ENCODE assay signal across 29 cellular contexts in genomic region chrX:9293051-9293496, GRCh38.
DNase-seq lines count a peak whose midpoint lies in the region; ATAC-seq and TF ChIP-seq lines count a peak whose summit lies in the region.
"Had no signal": no experiment of that assay in that cellular context is flagged by ENCODE, and none has a peak within 500 bp of the region (broad histone marks: within the 10 kb centered on the region; RNA-seq: fewer than 3 reads in every experiment).

No MANE protein-coding gene starts in this region.

- no peaks in the 10 kb centered on the region for H4K20me1 ChIP-seq in H9 (ENCODE audit: control insufficient read depth, insufficient read depth, insufficient read length)
- no peaks in the 10 kb centered on the region for H4K20me1 ChIP-seq in neural progenitor cell (ENCODE audit: low read depth)

- H3K56ac ChIP-seq in H9 (ENCODE audit: insufficient read length, low read depth, low read length): no peak overlapping the region

- H2BK12ac ChIP-seq in H9 (ENCODE audit: insufficient read length, low read depth, low read length): no peak overlapping the region

- no peak overlapping the region for H3K9ac ChIP-seq in H9 (ENCODE audit: extremely low read depth, insufficient read length, low read length)
- no peak overlapping the region for H3K9ac ChIP-seq in neural progenitor cell

- no peak overlapping the region for H3K23ac ChIP-seq in H9 (ENCODE audit: insufficient read length, low read depth, low read length)

- H3K4me1 ChIP-seq in H9 (ENCODE audit: insufficient read depth, low read length) (peaks cover 6% of the 10 kb centered on the region; the same call in 1 of the 2 replicates), neural progenitor cell (no peaks in the 10 kb centered on the region)
- H3K4me1 ChIP-seq: foreskin keratinocyte, left ventricle myocardium inferior, psoas muscle, spleen, tibial artery had no signal

- no peak overlapping the region for H2BK15ac ChIP-seq in H9 (ENCODE audit: low read depth, low read length)

- no peak overlapping the region for H4K91ac ChIP-seq in H9 (ENCODE audit: insufficient read length, low read depth, low read length)

- ATAC-seq in HG03469 (IDR thresholded peaks at IDR 0.05; ENCODE audit: unreplicated experiment): no peak
- ATAC-seq in HG02678 (IDR thresholded peaks at IDR 0.05; ENCODE audit: unreplicated experiment): no peak
- ATAC-seq: foreskin keratinocyte, GM12878, psoas muscle, Right ventricle myocardium inferior, T-cell had no signal

- no peak overlapping the region for H2BK120ac ChIP-seq in H9 (ENCODE audit: low read depth, low read length, poor library complexity, severe bottlenecking)

- H3K4ac ChIP-seq in H9 (ENCODE audit: low read depth, low read length): no peak overlapping the region

- H3K27ac ChIP-seq in H9 (ENCODE audit: insufficient read length, low read depth, low read length) (peak overlapping the region; percentile 77), neural progenitor cell (no peak overlapping the region)
- H3K27ac ChIP-seq: epithelial cell of prostate, foreskin keratinocyte, left ventricle myocardium inferior, psoas muscle, spleen, tibial artery had no signal

- H2BK20ac ChIP-seq in H9 (ENCODE audit: low read depth, low read length, poor library complexity, severe bottlenecking): no peak overlapping the region

- no peak overlapping the region for H4K5ac ChIP-seq in H9 (ENCODE audit: insufficient read length, low read depth, low read length)

- no peak overlapping the region for H3T11ph ChIP-seq in H9 (ENCODE audit: low read length)

- peaks cover 0 to 5% (median 0%) of the 10 kb centered on the region in 3 experiments; a peak in 2 of 7 replicates for H3K36me3 Mint-ChIP-seq in H9 (ENCODE audit: insufficient read depth in 1 of 3, low read depth in 3 of 3)
- H3K36me3 Mint-ChIP-seq in glutamatergic neuron (ENCODE audit: unreplicated experiment): no peaks in the 10 kb centered on the region
- no peaks in the 10 kb centered on the region for H3K36me3 Mint-ChIP-seq in neural progenitor cell
- H3K36me3 Mint-ChIP-seq: CD4-positive, CD25-positive, alpha-beta regulatory T cell; T-cell had no signal

- DNase-seq in H9 (peak; percentile 77), NCI-H748 (lab: John Stamatoyannopoulos, UW; ENCODE audit: unreplicated experiment) (peak; percentile 80), glutamatergic neuron (peak; percentile 22), neural progenitor cell (ENCODE audit: low spot score) (peak; percentile 60), NCI-H2081 treated with DMSO at 0.1 percent for 48 hours (lab: John Stamatoyannopoulos, UW) (no peak)
- DNase-seq in activated CD4-positive, alpha-beta T cell treated with anti-CD3 and anti-CD28 coated beads, Interleukin-2, amount 50 U/mL, for 1 hour: no peak
- DNase-seq: activated CD4-positive, alpha-beta T cell treated with anti-CD3 and anti-CD28 coated beads, Interleukin-2, amount 10 ng/mL, durations not matched to agents 7 days and 5 days; activated effector memory CD4-positive, alpha-beta T cell treated with Interleukin-2 at 50 U/mL for 16 hours; CD4-positive, CD25-positive, alpha-beta regulatory T cell; foreskin keratinocyte; HCEC 1CT; hippocampal formation; Kasumi-1; left ventricle myocardium inferior; midbrain; NCI-H2029; OCI-M1; psoas muscle; spleen; stimulated activated CD4-positive, alpha-beta T cell treated with anti-CD3 and anti-CD28 coated beads, Interleukin-4, amount 100 ng/mL, for 24 hours; T-cell; tibial artery had no signal

- WGBS in H9 (ENCODE audit: extremely low coverage, insufficient read length, low lambda C conversion rate): no CpG with 5 or more reads among the region's 18 CpGs

- peaks cover 25% of the 10 kb centered on the region for H3K27me3 Mint-ChIP-seq in H9 (ENCODE audit: low read depth)
- no peaks in the 10 kb centered on the region for H3K27me3 Mint-ChIP-seq in glutamatergic neuron (ENCODE audit: unreplicated experiment)
- H3K27me3 Mint-ChIP-seq in neural progenitor cell (ENCODE audit: insufficient read depth, low read depth): peaks cover 17% of the 10 kb centered on the region

- H4K8ac ChIP-seq in H9 (replicated peaks; ENCODE audit: insufficient read length, low read depth, low read length): no peak overlapping the region

- no peaks in the 10 kb centered on the region for H3K36me3 ChIP-seq in neural progenitor cell
- H3K36me3 ChIP-seq: left ventricle myocardium inferior, spleen, tibial artery had no signal

- H3K4me3 ChIP-seq in neural progenitor cell: peak overlapping the region; percentile 12
- H3K4me3 ChIP-seq: GM12878, left ventricle myocardium inferior, psoas muscle, spleen, tibial artery had no signal

- peaks cover 4% of the 10 kb centered on the region for H3K23me2 ChIP-seq in H9 (ENCODE audit: insufficient read length, low read depth, low read length, poor library complexity, severe bottlenecking)

- no peak overlapping the region for H3K18ac ChIP-seq in H9 (ENCODE audit: insufficient read length, low read depth, low read length)

- H2BK5ac ChIP-seq in H9 (ENCODE audit: insufficient read length, low read length): no peak overlapping the region

- H3K4me1 Mint-ChIP-seq in H9 (peaks cover 32 to 47% of the 10 kb centered on the region in 2 experiments), glutamatergic neuron (ENCODE audit: low read depth, unreplicated experiment) (peaks cover 2% of the 10 kb centered on the region), neural progenitor cell (peaks cover 56% of the 10 kb centered on the region)
- H3K4me1 Mint-ChIP-seq: activated CD4-positive, alpha-beta T cell treated with anti-CD3 and anti-CD28 coated beads, Interleukin-2, amount 10 ng/mL, durations not matched to agents 7 days and 5 days had no signal

- peak overlapping the region; percentile 75 for H3K4me2 ChIP-seq in H9 (ENCODE audit: insufficient read depth, insufficient read length, low read length)
- H3K4me2 ChIP-seq in neural progenitor cell: peak overlapping the region; percentile 33

- no peak overlapping the region for H2AK5ac ChIP-seq in H9 (ENCODE audit: insufficient read length, low read length)

- H3K4me3 Mint-ChIP-seq in H9: peak overlapping the region in 1 of 2 experiments; percentile 21; a peak in 3 of 5 replicates
- peak overlapping the region; percentile 52 for H3K4me3 Mint-ChIP-seq in glutamatergic neuron (ENCODE audit: unreplicated experiment)
- peak overlapping the region; percentile 75 for H3K4me3 Mint-ChIP-seq in neural progenitor cell
- H3K4me3 Mint-ChIP-seq: activated CD4-positive, alpha-beta T cell treated with anti-CD3 and anti-CD28 coated beads, Interleukin-2, amount 10 ng/mL, durations not matched to agents 7 days and 5 days; neural crest cell; stimulated activated naive CD8-positive, alpha-beta T cell treated with anti-CD3 and anti-CD28 coated beads, Interleukin-15, Interleukin-2, amounts not matched to agents 100 ng/mL and 50 ng/mL, for 24 hours; T-cell had no signal

- no peaks in the 10 kb centered on the region for H3K79me1 ChIP-seq in H9 (ENCODE audit: insufficient read depth, low read depth, low read length, poor library complexity, severe bottlenecking)

- TF ChIP-seq CTCF in H9 (conservative IDR thresholded peaks at IDR 0.05): no peak
- no peak for TF ChIP-seq CTCF in glutamatergic neuron (IDR thresholded peaks at IDR 0.05; ENCODE audit: partially characterized antibody, unreplicated experiment)
- no peak for TF ChIP-seq CTCF in neural progenitor cell (IDR thresholded peaks at IDR 0.05)

- H3K79me2 ChIP-seq in H9 (ENCODE audit: insufficient read depth, low read length) (no peaks in the 10 kb centered on the region), neural progenitor cell (ENCODE audit: low read depth) (no peaks in the 10 kb centered on the region)

- H3K14ac ChIP-seq in H9 (ENCODE audit: insufficient read depth, low read length): no peak overlapping the region

- H3K9me3 Mint-ChIP-seq in H9: peaks cover 0 to 60% of the 10 kb centered on the region in 2 experiments; a peak in 2 of 5 replicates
- H3K9me3 Mint-ChIP-seq in glutamatergic neuron (ENCODE audit: unreplicated experiment): no peaks in the 10 kb centered on the region
- H3K9me3 Mint-ChIP-seq in neural progenitor cell: no peaks in the 10 kb centered on the region
- H3K9me3 Mint-ChIP-seq: activated CD4-positive, alpha-beta T cell treated with anti-CD3 and anti-CD28 coated beads, Interleukin-2, amount 10 ng/mL, durations not matched to agents 7 days and 5 days; neural crest cell; stimulated activated naive CD8-positive, alpha-beta T cell treated with anti-CD3 and anti-CD28 coated beads, Interleukin-15, Interleukin-2, amounts not matched to agents 100 ng/mL and 50 ng/mL, for 24 hours; T-cell had no signal

- H3K9me3 ChIP-seq in H9 (ENCODE audit: control insufficient read depth, low read depth, low read length) (no peaks in the 10 kb centered on the region), neural progenitor cell (ENCODE audit: low read depth) (no peaks in the 10 kb centered on the region)
- H3K9me3 ChIP-seq: left ventricle myocardium inferior, psoas muscle, spleen, tibial artery had no signal

- H3K27ac Mint-ChIP-seq in H9 (peak overlapping the region in 2 of 3 experiments; percentile 88 to 91; a peak in 4 of 7 replicates), glutamatergic neuron (ENCODE audit: unreplicated experiment) (no peak overlapping the region), neural progenitor cell (no peak overlapping the region)
- H3K27ac Mint-ChIP-seq: activated CD4-positive, alpha-beta T cell treated with anti-CD3 and anti-CD28 coated beads, Interleukin-2, amount 10 ng/mL, durations not matched to agents 7 days and 5 days; CD4-positive, CD25-positive, alpha-beta regulatory T cell; stimulated activated naive CD8-positive, alpha-beta T cell treated with anti-CD3 and anti-CD28 coated beads, Interleukin-15, Interleukin-2, amounts not matched to agents 100 ng/mL and 50 ng/mL, for 24 hours; T-cell had no signal

- H2AFZ ChIP-seq in H9 (ENCODE audit: low read length) (no peak overlapping the region), neural progenitor cell (replicated peaks) (no peak overlapping the region)

- H3K27me3 ChIP-seq in H9 (ENCODE audit: insufficient read depth, low read length) (peaks cover 4% of the 10 kb centered on the region; the same call in 1 of the 2 replicates), neural progenitor cell (peaks cover 41% of the 10 kb centered on the region)
- H3K27me3 ChIP-seq: tibial artery had no signal

- H3F3A ChIP-seq in neural progenitor cell (ENCODE audit: low read depth): peaks cover 18% of the 10 kb centered on the region

Comparison
In these comparisons a context has a peak if more than half of its experiments do, and no peak if none do; other contexts are left out.
1. DNase-seq: peak in H9 (single experiment), NCI-H748 (single experiment), glutamatergic neuron (single experiment) and neural progenitor cell (single experiment); none in activated CD4-positive, alpha-beta T cell treated with anti-CD3 and anti-CD28 coated beads, Interleukin-2, amount 50 U/mL, for 1 hour (single experiment) and NCI-H2081 treated with DMSO at 0.1 percent for 48 hours (single experiment).
2. H3K27ac Mint-ChIP-seq: peak in H9 (2 of 3); none in glutamatergic neuron (single experiment) and neural progenitor cell (single experiment).